In genomic region chr4:6032249-6033244, GRCh38 we compare ENCODE assay signal across 11 cellular contexts. TPM values are rescaled to one million over a fixed set of nuclear protein-coding genes. Genes with fewer than 3 reads are reported as not detected.
A peak's percentile ranks its signal among the peaks of the same experiment; 100 is the strongest.
DNase-seq lines count a peak whose midpoint lies in the region; ATAC-seq, FAIRE-seq and TF ChIP-seq lines count a peak whose summit lies in the region.
"Had no signal": no experiment of that assay in that cellular context is flagged by ENCODE, and none has a peak within 500 bp of the region (broad histone marks: within the 10 kb centered on the region; RNA-seq: fewer than 3 reads in every experiment).

No MANE protein-coding gene starts in this region.

- H3K27ac ChIP-seq in HCT116 (ENCODE audit: low read depth, low read length), result no peak overlapping the region
- H3K27ac ChIP-seq: neutrophil, tibial artery had no signal

- TF ChIP-seq POLR2A in HCT116 (IDR thresholded peaks at IDR 0.05; ENCODE audit: borderline replicate concordance, extremely low read depth, insufficient read depth, insufficient read length) (no peak), GM12892 (IDR thresholded peaks at IDR 0.05; ENCODE audit: low read depth, low read length) (no peak)

- no peak overlapping the region for H2AFZ ChIP-seq in HCT116 (ENCODE audit: low read depth, low read length, poor library complexity, severe bottlenecking)

- RAD21 ChIA-PET in HCT116 (lab: Charles Lee; ENCODE audit: low non-redundant PET in 1 of 2, low total read pairs in 2 of 2, uncharacterized antibody in 2 of 2, unreplicated experiment in 2 of 2), result no interaction called here

- H3K4me2 ChIP-seq in HCT116 (ENCODE audit: low read length), result no peak overlapping the region

- no peaks in the 10 kb centered on the region for H3K27me3 ChIP-seq in HCT116 (ENCODE audit: insufficient read depth, low read length)

- ATAC-seq in HCT116 (peak; percentile 34; the same call in 1 of the 2 replicates), GM21529 (IDR thresholded peaks at IDR 0.05; ENCODE audit: unreplicated experiment) (no peak), GM19452 (IDR thresholded peaks at IDR 0.05; ENCODE audit: unreplicated experiment) (no peak)

- CTCF ChIA-PET in HCT116 (lab: Charles Lee), result no interaction called here

- POLR2A ChIA-PET in HCT116 (lab: Charles Lee), result no interaction called here

- no peaks in the 10 kb centered on the region for H3K4me1 ChIP-seq in HCT116 (ENCODE audit: control insufficient read depth in 1 of 2, insufficient read depth in 2 of 2, low read length in 2 of 2)
- H3K4me1 ChIP-seq: tibial artery had no signal

- no peaks in the 10 kb centered on the region for H3K9me2 ChIP-seq in HCT116 (ENCODE audit: insufficient read depth)

- no TSS peak for BruUV-seq in HCT116 (replicated peaks; lab: Mats Ljungman, UMichigan)

- H3K9ac ChIP-seq in HCT116 (ENCODE audit: low read length), result no peak overlapping the region

- H3K36me3 ChIP-seq in HCT116 (ENCODE audit: control insufficient read depth in 1 of 2, insufficient read depth in 2 of 2, low read length in 2 of 2), result no peaks in the 10 kb centered on the region
- H3K36me3 ChIP-seq: neutrophil, tibial artery had no signal

- TF ChIP-seq RAD21 in HCT116 (IDR thresholded peaks at IDR 0.05; ENCODE audit: low read depth), result no peak

- intact Hi-C loops in HCT116 (cut with micrococcal nuclease), result no loop called here

- no peak for DNase-seq in HCT116 (ENCODE audit: low read depth, low spot score)
- DNase-seq in NCI-H69 (lab: John Stamatoyannopoulos, UW), result peak; percentile 91
- peak; percentile 70 for DNase-seq in globus pallidus (ENCODE audit: low spot score)
- peak; percentile 52 for DNase-seq in putamen (ENCODE audit: low spot score)
- no peak for DNase-seq in stimulated activated CD4-positive, alpha-beta T cell treated with anti-CD3 and anti-CD28 coated beads, Interleukin-15, amount 100 ng/mL, for 24 hours
- no peak for DNase-seq in GM12892 (ENCODE audit: insufficient read length)
- DNase-seq: tibial artery had no signal

- 0 out of 6 replicates have a peak, but pooled peaks of 1 of the 3 experiments have one; percentile 12 for TF ChIP-seq CTCF in HCT116 (IDR thresholded peaks at IDR 0.05 in 2 of 3, conservative IDR thresholded peaks at IDR 0.05 in 1 of 3; ENCODE audit: borderline replicate concordance in 1 of 3, insufficient read depth in 1 of 3, low read depth in 2 of 3, low read length in 2 of 3)

- no peaks in the 10 kb centered on the region for H3K79me2 ChIP-seq in HCT116 (ENCODE audit: insufficient read depth, low read length)

- no peaks in the 10 kb centered on the region for H4K20me1 ChIP-seq in HCT116 (ENCODE audit: insufficient read depth)

- no peaks in the 10 kb centered on the region for H3K9me3 ChIP-seq in HCT116 (ENCODE audit: control insufficient read depth in 1 of 2, insufficient read depth in 1 of 2, low read depth in 1 of 2, low read length in 2 of 2)
- H3K9me3 ChIP-seq: neutrophil, tibial artery had no signal

- no peak overlapping the region for H3K4me3 ChIP-seq in HCT116 (replicated peaks in 1 of 2; ENCODE audit: low read depth in 1 of 2, low read length in 2 of 2)
- H3K4me3 ChIP-seq: tibial artery had no signal

- FAIRE-seq in GM12892 (lab: Jason Lieb, UNC), result no peak
- FAIRE-seq: endometrium had no signal

TF ChIP-seq in HCT116, 20 proteins besides CTCF, POLR2A, EP300 and RAD21:
- no peak for TF ChIP-seq CBX3 (IDR thresholded peaks at IDR 0.05; ENCODE audit: low read depth)
- TF ChIP-seq EZH2phosphoT487 (IDR thresholded peaks at IDR 0.05; ENCODE audit: borderline replicate concordance), result no peak
- TF ChIP-seq ATF3 (IDR thresholded peaks at IDR 0.05), result no peak

RNA-seq across cellular contexts. Expression of gene C4orf50, which starts 14.3 kb away (rescaled TPM):
- not detected for total RNA-seq in HCT116 (2021; ENCODE audit: unreplicated experiment)
- under 0.01 and 0.01 TPM in 2 replicates for polyA plus RNA-seq in HCT116 (2012)
- 0.13 TPM for polyA plus RNA-seq in GM12892 (2012; ENCODE audit: missing spikeins)

Comparison
In these comparisons a context has a peak if more than half of its experiments do, and no peak if none do; other contexts are left out.
1. DNase-seq: peak in NCI-H69 (single experiment), globus pallidus (single experiment) and putamen (single experiment); none in HCT116 (single experiment), stimulated activated CD4-positive, alpha-beta T cell treated with anti-CD3 and anti-CD28 coated beads, Interleukin-15, amount 100 ng/mL, for 24 hours (single experiment) and GM12892 (single experiment).